Comparison of ENCODE assay signal across 8 cellular contexts in genomic region chr7:95330194-95331003, GRCh38. TPM values are rescaled to one million over a fixed set of nuclear protein-coding genes. Genes with fewer than 3 reads are reported as not detected.
A peak's percentile ranks its signal among the peaks of the same experiment; 100 is the strongest.
DNase-seq lines count a peak whose midpoint lies in the region; ATAC-seq and TF ChIP-seq lines count a peak whose summit lies in the region.

No MANE protein-coding gene starts in this region.

- H3K4me3 Mint-ChIP-seq in CD14-positive monocyte = peak overlapping the region; percentile 21 to 80
- peak overlapping the region; percentile 60 for H3K4me3 Mint-ChIP-seq in activated naive CD8-positive, alpha-beta T cell treated with anti-CD3 and anti-CD28 coated beads for 36 hours

- DNase-seq in CD14-positive monocyte (ENCODE audit: low spot score) (no peak), mucosa of descending colon (no peak), NCI-H128 (lab: John Stamatoyannopoulos, UW; ENCODE audit: unreplicated experiment) (no peak), MG63 (no peak), NCI-H1092 treated with DMSO at 0.1 percent for 48 hours (lab: John Stamatoyannopoulos, UW) (no peak)
- DNase-seq in activated naive CD8-positive, alpha-beta T cell treated with anti-CD3 and anti-CD28 coated beads for 36 hours = no peak

- H3K4me3 ChIP-seq in mucosa of descending colon = no peak overlapping the region
- H3K4me3 ChIP-seq in MG63 = no peak overlapping the region

- no peaks in the 10 kb centered on the region for H3K4me1 ChIP-seq in mucosa of descending colon (ENCODE audit: low read depth)

- no peaks in the 10 kb centered on the region for H3K9me3 ChIP-seq in mucosa of descending colon
- H3K9me3 ChIP-seq in MG63 = no peaks in the 10 kb centered on the region

- H3K27ac Mint-ChIP-seq in CD14-positive monocyte = no peak overlapping the region
- H3K27ac Mint-ChIP-seq in activated naive CD8-positive, alpha-beta T cell treated with anti-CD3 and anti-CD28 coated beads for 36 hours = peak overlapping the region; percentile 56

- no peaks in the 10 kb centered on the region for H3K27me3 ChIP-seq in MG63

- peaks cover 0 to 5% (median 1%) of the 10 kb centered on the region in 7 donors for H3K9me3 Mint-ChIP-seq in CD14-positive monocyte
- peaks cover 3% of the 10 kb centered on the region for H3K9me3 Mint-ChIP-seq in activated naive CD8-positive, alpha-beta T cell treated with anti-CD3 and anti-CD28 coated beads for 36 hours

- H3K4me1 Mint-ChIP-seq in CD14-positive monocyte = peaks cover 6% of the 10 kb centered on the region
- peaks cover 6% of the 10 kb centered on the region for H3K4me1 Mint-ChIP-seq in activated naive CD8-positive, alpha-beta T cell treated with anti-CD3 and anti-CD28 coated beads for 36 hours

- ATAC-seq in GM19372 (IDR thresholded peaks at IDR 0.05; ENCODE audit: low read depth, unreplicated experiment) = peak; percentile 92
- ATAC-seq in HG03354 (IDR thresholded peaks at IDR 0.05; ENCODE audit: poor library complexity, severe bottlenecking, unreplicated experiment) = peak; percentile 97
- ATAC-seq in mucosa of descending colon = peak; percentile 55

- intact Hi-C loops in CD14-positive monocyte (cut with micrococcal nuclease) (no loop called here), mucosa of descending colon (cut with DNase I, micrococcal nuclease) (no loop called here)

- TF ChIP-seq CTCF in CD14-positive monocyte (IDR thresholded peaks at IDR 0.05) (no peak), mucosa of descending colon (IDR thresholded peaks at IDR 0.05) (no peak)

- peaks cover 0 to 2% (median 0%) of the 10 kb centered on the region in 3 donors for H3K27me3 Mint-ChIP-seq in CD14-positive monocyte (ENCODE audit: low read depth in 3 of 3)
- peaks cover 12% of the 10 kb centered on the region for H3K27me3 Mint-ChIP-seq in activated naive CD8-positive, alpha-beta T cell treated with anti-CD3 and anti-CD28 coated beads for 36 hours

- H3K36me3 ChIP-seq in mucosa of descending colon (ENCODE audit: low read depth) = no peaks in the 10 kb centered on the region
- no peaks in the 10 kb centered on the region for H3K36me3 ChIP-seq in MG63

- no peaks in the 10 kb centered on the region for H3K36me3 Mint-ChIP-seq in CD14-positive monocyte
- peaks cover 2% of the 10 kb centered on the region for H3K36me3 Mint-ChIP-seq in activated naive CD8-positive, alpha-beta T cell treated with anti-CD3 and anti-CD28 coated beads for 36 hours

RNA-seq across cellular contexts. Expression of gene PON1, which starts 6.1 kb away (rescaled TPM):
- not detected for polyA plus RNA-seq in CD14-positive monocyte
- not detected for total RNA-seq in activated naive CD8-positive, alpha-beta T cell treated with anti-CD3 and anti-CD28 coated beads for 36 hours
- total RNA-seq in mucosa of descending colon = not detected
- not detected in 2 replicates for total RNA-seq in MG63 (2014; rRNA removed; shearing (Covaris generic); ENCODE audit: low replicate concordance)
